ENCODE assay signal across 21 cellular contexts in genomic region chr9:132838291-132838690, GRCh38. TPM values are rescaled to one million over a fixed set of nuclear protein-coding genes. Genes with fewer than 3 reads are reported as not detected.
"Had no signal": no experiment of that assay in that cellular context is flagged by ENCODE, and none has a peak within 500 bp of the region (broad histone marks: within the 10 kb centered on the region; RNA-seq: fewer than 3 reads in every experiment).

No MANE protein-coding gene starts in this region.

- H3K9me3 Mint-ChIP-seq: effector memory CD8-positive, alpha-beta T cell; endodermal cell had no signal

- DNase-seq: effector CD8-positive, alpha-beta T cell; effector memory CD8-positive, alpha-beta T cell; endodermal cell; erythroblast; esophagus squamous epithelium; foreskin fibroblast; foreskin melanocyte; gastrocnemius medialis; glutamatergic neuron; head of caudate nucleus; hypothalamus; left cardiac atrium; left lung; left ventricle myocardium superior; lower lobe of right lung; mesenchymal stem cell; midbrain had no signal

- H3K9me3 ChIP-seq: esophagus squamous epithelium, gastrocnemius medialis, left lung, lower lobe of right lung had no signal

- H3K4me3 Mint-ChIP-seq: effector memory CD8-positive, alpha-beta T cell; endodermal cell had no signal

- H3K27ac ChIP-seq: coronary artery, epithelial cell of prostate, esophagus squamous epithelium, gastrocnemius medialis, hepatocyte, left lung, lower lobe of right lung had no signal

- H3K36me3 ChIP-seq: esophagus squamous epithelium, gastrocnemius medialis, left lung, lower lobe of right lung had no signal

- H3K4me1 ChIP-seq: esophagus squamous epithelium, gastrocnemius medialis, left lung, lower lobe of right lung had no signal

- H3K27ac Mint-ChIP-seq: effector memory CD8-positive, alpha-beta T cell; endodermal cell had no signal

- ATAC-seq: effector memory CD8-positive, alpha-beta T cell; esophagus mucosa; gastrocnemius medialis; left cardiac atrium; left lung; left ventricle myocardium superior; lower lobe of right lung had no signal

- H3K4me3 ChIP-seq: coronary artery, esophagus squamous epithelium, gastrocnemius medialis, hepatocyte, left lung, lower lobe of right lung had no signal

- H3K27me3 ChIP-seq: esophagus squamous epithelium, hepatocyte, left lung had no signal

RNA-seq across cellular contexts. Expression of gene AK8, which starts 39.8 kb away (rescaled TPM):
- total RNA-seq: gastrocnemius medialis had no signal
